In the genomic region with DNA sequence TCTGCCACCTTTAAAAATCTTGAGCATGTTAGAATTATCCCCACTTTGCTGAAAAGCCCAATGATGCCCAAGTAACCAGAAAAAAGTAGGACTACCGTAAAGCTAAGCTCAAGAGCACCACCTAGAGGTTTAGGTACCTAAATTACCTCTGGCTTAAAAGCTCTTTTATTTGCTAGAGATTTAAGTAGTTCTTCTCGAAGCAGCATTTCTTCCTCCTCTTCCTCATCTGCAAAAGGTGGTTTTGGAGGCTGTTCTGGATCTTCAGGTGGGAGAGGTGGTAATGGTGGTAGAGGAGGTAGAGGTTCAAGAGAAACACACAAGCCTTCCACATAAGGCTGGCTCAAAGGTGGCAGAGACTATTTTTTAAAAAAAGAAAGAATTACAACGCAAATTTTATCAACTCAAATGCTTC, we compare ENCODE assay signal across 1 cellular context.
TF ChIP-seq lines count a peak whose summit lies in the region.

No MANE protein-coding gene starts in this region.

TF ChIP-seq in HEK293T, 16 proteins besides CTCF, POLR2A, EP300 and RAD21:
- no peak for TF ChIP-seq SP1 (IDR thresholded peaks at IDR 0.05)
TF ChIP-seq in HEK293T: peak in this region for 0.
